ENCODE assay signal across 9 cellular contexts in genomic region chr12:1443421-1444141, GRCh38.
DNase-seq lines count a peak whose midpoint lies in the region; ATAC-seq, FAIRE-seq and TF ChIP-seq lines count a peak whose summit lies in the region.
"Had no signal": no experiment of that assay in that cellular context is flagged by ENCODE, and none has a peak within 500 bp of the region (broad histone marks: within the 10 kb centered on the region; RNA-seq: fewer than 3 reads in every experiment).

No MANE protein-coding gene starts in this region.

- H3K27me3 Mint-ChIP-seq in activated naive CD8-positive, alpha-beta T cell treated with anti-CD3 and anti-CD28 coated beads, Interleukin-2, amount 50 U/mL, for 24 hours: no peaks in the 10 kb centered on the region
- H3K27me3 Mint-ChIP-seq in activated T-cell treated with anti-CD3 and anti-CD28 coated beads, Interleukin-2, amount 50 U/mL, for 72 hours (ENCODE audit: low read depth): no peaks in the 10 kb centered on the region
- H3K27me3 Mint-ChIP-seq: IgD-negative memory B cell had no signal

- peaks cover 0 to 33% (median 13%) of the 10 kb centered on the region in 4 donors for H3K4me1 ChIP-seq in tibial artery

- no peaks in the 10 kb centered on the region for H3K27me3 ChIP-seq in tibial artery
- H3K27me3 ChIP-seq: neutrophil had no signal

- H3K4me1 Mint-ChIP-seq in activated naive CD8-positive, alpha-beta T cell treated with anti-CD3 and anti-CD28 coated beads, Interleukin-2, amount 50 U/mL, for 24 hours: no peaks in the 10 kb centered on the region
- no peaks in the 10 kb centered on the region for H3K4me1 Mint-ChIP-seq in activated T-cell treated with anti-CD3 and anti-CD28 coated beads, Interleukin-2, amount 50 U/mL, for 72 hours (ENCODE audit: low read depth)

- no peak for TF ChIP-seq CTCF in cardiac fibroblast (IDR thresholded peaks at IDR 0.05; ENCODE audit: low read depth, low read length)
- TF ChIP-seq CTCF in tibial artery (IDR thresholded peaks at IDR 0.05): no peak

- no peaks in the 10 kb centered on the region for H3K9me3 ChIP-seq in tibial artery
- H3K9me3 ChIP-seq: neutrophil had no signal

- no peak overlapping the region for H3K4me3 Mint-ChIP-seq in activated naive CD8-positive, alpha-beta T cell treated with anti-CD3 and anti-CD28 coated beads, Interleukin-2, amount 50 U/mL, for 24 hours
- no peak overlapping the region for H3K4me3 Mint-ChIP-seq in activated T-cell treated with anti-CD3 and anti-CD28 coated beads, Interleukin-2, amount 50 U/mL, for 72 hours

- H3K27ac ChIP-seq in tibial artery: peak overlapping the region; percentile 78 to 84
- H3K27ac ChIP-seq: neutrophil had no signal

- peaks cover 3 to 10% (median 7%) of the 10 kb centered on the region in 3 donors for H3K36me3 ChIP-seq in tibial artery

- H3K4me3 ChIP-seq in cardiac fibroblast (replicated peaks in 1 of 2; ENCODE audit: low read depth in 2 of 2, low read length in 2 of 2) (no peak overlapping the region), tibial artery (peak overlapping the region; percentile 38 to 44)

- DNase-seq in HTR-8/SVneo (ENCODE audit: insufficient read length, low spot score): no peak
- peak; percentile 46 to 91 for DNase-seq in cardiac fibroblast (ENCODE audit: low read depth in 2 of 2)
- DNase-seq in iris pigment epithelial cell (ENCODE audit: low read depth): peak; percentile 90
- no peak for DNase-seq in tibial artery
- DNase-seq in activated naive CD8-positive, alpha-beta T cell treated with anti-CD3 and anti-CD28 coated beads, Interleukin-2, amount 50 U/mL, for 24 hours: no peak
- DNase-seq in NOMO-1 treated with dmso at 0.1 percent for 144 hours (lab: John Stamatoyannopoulos, UW; ENCODE audit: unreplicated experiment): no peak
- DNase-seq in activated T-cell treated with anti-CD3 and anti-CD28 coated beads, Interleukin-2, amount 50 U/mL, for 72 hours: no peak

- no peak for ATAC-seq in activated naive CD8-positive, alpha-beta T cell treated with anti-CD3 and anti-CD28 coated beads, Interleukin-2, amount 50 U/mL, for 24 hours
- ATAC-seq in activated T-cell treated with anti-CD3 and anti-CD28 coated beads, Interleukin-2, amount 50 U/mL, for 72 hours (replicated peaks in 1 of 2): no peak

- FAIRE-seq in HTR-8/SVneo (lab: Jason Lieb, UNC): peak; percentile 42

- intact Hi-C loops in tibial artery (cut with DNase I; ENCODE audit: low total_unique reads): no loop called here

- no peaks in the 10 kb centered on the region for H3K9me3 Mint-ChIP-seq in activated naive CD8-positive, alpha-beta T cell treated with anti-CD3 and anti-CD28 coated beads, Interleukin-2, amount 50 U/mL, for 24 hours
- no peaks in the 10 kb centered on the region for H3K9me3 Mint-ChIP-seq in activated T-cell treated with anti-CD3 and anti-CD28 coated beads, Interleukin-2, amount 50 U/mL, for 72 hours
- H3K9me3 Mint-ChIP-seq: IgD-negative memory B cell had no signal

- no peak overlapping the region for H3K27ac Mint-ChIP-seq in activated naive CD8-positive, alpha-beta T cell treated with anti-CD3 and anti-CD28 coated beads, Interleukin-2, amount 50 U/mL, for 24 hours
- no peak overlapping the region for H3K27ac Mint-ChIP-seq in activated T-cell treated with anti-CD3 and anti-CD28 coated beads, Interleukin-2, amount 50 U/mL, for 72 hours
- H3K27ac Mint-ChIP-seq: IgD-negative memory B cell had no signal

- H3K36me3 Mint-ChIP-seq in activated naive CD8-positive, alpha-beta T cell treated with anti-CD3 and anti-CD28 coated beads, Interleukin-2, amount 50 U/mL, for 24 hours (ENCODE audit: low read depth): peaks cover 20% of the 10 kb centered on the region
- H3K36me3 Mint-ChIP-seq in activated T-cell treated with anti-CD3 and anti-CD28 coated beads, Interleukin-2, amount 50 U/mL, for 72 hours (ENCODE audit: insufficient read depth in 2 of 2): no peaks in the 10 kb centered on the region

Comparison
In these comparisons a context has a peak if more than half of its experiments do, and no peak if none do; other contexts are left out.
1. DNase-seq: peak in cardiac fibroblast (2 of 2) and iris pigment epithelial cell (single experiment); none in HTR-8/SVneo (single experiment), tibial artery (0 of 2), activated naive CD8-positive, alpha-beta T cell treated with anti-CD3 and anti-CD28 coated beads, Interleukin-2, amount 50 U/mL, for 24 hours (single experiment), NOMO-1 treated with dmso at 0.1 percent for 144 hours (single experiment) and activated T-cell treated with anti-CD3 and anti-CD28 coated beads, Interleukin-2, amount 50 U/mL, for 72 hours (0 of 2).
2. H3K4me3 ChIP-seq: peak in tibial artery (2 of 2); none in cardiac fibroblast (0 of 2).